In the genomic region with DNA sequence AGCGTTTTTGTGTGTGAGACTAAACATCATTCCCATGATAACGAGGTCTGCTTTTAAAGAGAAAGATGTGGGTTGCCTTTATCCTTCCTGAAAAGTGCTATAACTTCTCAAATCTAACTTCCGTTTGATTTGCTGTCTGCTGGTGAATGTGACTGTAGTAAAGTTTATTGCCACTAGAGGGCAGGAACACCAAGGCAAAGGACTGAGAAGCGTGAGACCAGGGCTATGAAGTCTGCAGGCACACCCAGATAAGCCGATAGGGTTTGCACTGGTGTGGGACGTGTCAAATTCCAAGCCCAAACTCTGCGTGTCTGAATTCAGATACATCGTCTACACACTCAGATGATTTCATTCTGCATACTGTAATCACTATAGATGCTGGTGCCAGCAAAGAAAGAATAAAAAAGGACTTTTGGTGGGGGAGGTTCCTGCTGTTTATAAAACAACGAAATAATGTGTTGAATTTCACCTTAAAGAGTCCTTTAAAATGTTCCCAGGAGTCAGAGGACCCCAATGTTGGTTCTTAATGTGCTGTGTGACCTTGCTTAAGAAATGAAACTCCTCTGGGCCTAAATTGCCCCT, we compare ENCODE assay signal across 8 cellular contexts.
DNase-seq lines count a peak whose midpoint lies in the region; ATAC-seq, FAIRE-seq and TF ChIP-seq lines count a peak whose summit lies in the region.

No MANE protein-coding gene starts in this region.

- no peaks in the 10 kb centered on the region for H3K36me3 ChIP-seq in pancreas

- H3K27ac Mint-ChIP-seq in H9 = no peak overlapping the region

- no peaks in the 10 kb centered on the region for H3K27me3 ChIP-seq in H9 (ENCODE audit: insufficient read depth, low read length)
- no peaks in the 10 kb centered on the region for H3K27me3 ChIP-seq in pancreas

- peaks cover 6 to 17% of the 10 kb centered on the region in 2 experiments for H3K4me1 Mint-ChIP-seq in H9

- H3K4me3 ChIP-seq in LNCaP clone FGC (ENCODE audit: low read depth, low read length) = no peak overlapping the region
- H3K4me3 ChIP-seq in pancreas = no peak overlapping the region

- no peak overlapping the region for H3K56ac ChIP-seq in H9 (ENCODE audit: insufficient read length, low read depth, low read length)

- no peak overlapping the region for H3K18ac ChIP-seq in H9 (ENCODE audit: insufficient read length, low read depth, low read length)

- H2BK20ac ChIP-seq in H9 (ENCODE audit: low read depth, low read length, poor library complexity, severe bottlenecking) = no peak overlapping the region

- H3K27me3 Mint-ChIP-seq in H9 (ENCODE audit: low read depth) = no peaks in the 10 kb centered on the region; the same call in none of the 2 replicates

- H4K5ac ChIP-seq in H9 (ENCODE audit: insufficient read length, low read depth, low read length) = no peak overlapping the region

- H3K4me1 ChIP-seq in H9 (ENCODE audit: insufficient read depth, low read length) (peaks cover 8% of the 10 kb centered on the region; the same call in 1 of the 2 replicates), pancreas (no peaks in the 10 kb centered on the region)

- H2BK15ac ChIP-seq in H9 (ENCODE audit: low read depth, low read length) = no peak overlapping the region

- DNase-seq in GM10266 (ENCODE audit: extremely low spot score) (peak; percentile 64), H9 (peak; percentile 70), LNCaP clone FGC (ENCODE audit: low read depth) (peak; percentile 35), SIG-M5 treated with dmso at 0.1 percent for 504 hours (lab: John Stamatoyannopoulos, UW; ENCODE audit: unreplicated experiment) (peak; percentile 91), frontal cortex (ENCODE audit: low spot score in 2 of 2) (peak; percentile 25 to 69), pancreas (peak in 4 of 6 donors; percentile 29 to 73 (median 44)), posterior vena cava (ENCODE audit: low spot score) (no peak)
- DNase-seq in activated naive CD4-positive, alpha-beta T cell treated with Interleukin-2 at 50 U/mL for 16 hours = peak; percentile 51

- H4K91ac ChIP-seq in H9 (ENCODE audit: insufficient read length, low read depth, low read length) = no peak overlapping the region

- H3K23ac ChIP-seq in H9 (ENCODE audit: insufficient read length, low read depth, low read length) = no peak overlapping the region

- H2BK12ac ChIP-seq in H9 (ENCODE audit: insufficient read length, low read depth, low read length) = no peak overlapping the region

- H4K20me1 ChIP-seq in H9 (ENCODE audit: control insufficient read depth, insufficient read depth, insufficient read length) = no peaks in the 10 kb centered on the region

- H2AK5ac ChIP-seq in H9 (ENCODE audit: insufficient read length, low read length) = no peak overlapping the region

- TF ChIP-seq CTCF in GM10266 (IDR thresholded peaks at IDR 0.05; ENCODE audit: control insufficient read depth, insufficient read depth, low read depth, missing control alignments) = peak; percentile 85
- peak; percentile 87 for TF ChIP-seq CTCF in H9 (conservative IDR thresholded peaks at IDR 0.05)
- peak; percentile 93 for TF ChIP-seq CTCF in LNCaP clone FGC (IDR thresholded peaks at IDR 0.05; ENCODE audit: control insufficient read depth, extremely low read depth, insufficient read depth)
- peak; percentile 66 to 86 (median 82) for TF ChIP-seq CTCF in pancreas (IDR thresholded peaks at IDR 0.05)

- no peaks in the 10 kb centered on the region for H3K79me1 ChIP-seq in H9 (ENCODE audit: insufficient read depth, low read depth, low read length, poor library complexity, severe bottlenecking)

- H3K14ac ChIP-seq in H9 (ENCODE audit: insufficient read depth, low read length) = no peak overlapping the region

- no peaks in the 10 kb centered on the region for H3K9me3 Mint-ChIP-seq in H9

- H3K4me3 Mint-ChIP-seq in H9 = no peak overlapping the region

- no peak overlapping the region for H2BK5ac ChIP-seq in H9 (ENCODE audit: insufficient read length, low read length)

- no peak overlapping the region for H4K8ac ChIP-seq in H9 (replicated peaks; ENCODE audit: insufficient read length, low read depth, low read length)

- H3K27ac ChIP-seq in H9 (ENCODE audit: insufficient read length, low read depth, low read length) (no peak overlapping the region), pancreas (no peak overlapping the region)

- no peak overlapping the region for H3K9ac ChIP-seq in H9 (ENCODE audit: extremely low read depth, insufficient read length, low read length)

- H3K9me3 ChIP-seq in H9 (ENCODE audit: control insufficient read depth, low read depth, low read length) = no peaks in the 10 kb centered on the region
- no peaks in the 10 kb centered on the region for H3K9me3 ChIP-seq in pancreas

- peak; percentile 86 to 96 (median 94) for ATAC-seq in pancreas

- H2BK120ac ChIP-seq in H9 (ENCODE audit: low read depth, low read length, poor library complexity, severe bottlenecking) = no peak overlapping the region

- H3K36me3 Mint-ChIP-seq in H9 (ENCODE audit: insufficient read depth in 1 of 3, low read depth in 3 of 3) = no peaks in the 10 kb centered on the region

- no peaks in the 10 kb centered on the region for H3K23me2 ChIP-seq in H9 (ENCODE audit: insufficient read length, low read depth, low read length, poor library complexity, severe bottlenecking)

- H3K79me2 ChIP-seq in H9 (ENCODE audit: insufficient read depth, low read length) = no peaks in the 10 kb centered on the region

- no peak overlapping the region for H3T11ph ChIP-seq in H9 (ENCODE audit: low read length)

- peak overlapping the region; percentile 52 for H2AFZ ChIP-seq in H9 (ENCODE audit: low read length)

- H3K4me2 ChIP-seq in H9 (ENCODE audit: insufficient read depth, insufficient read length, low read length) = no peak overlapping the region

- no peak overlapping the region for H3K4ac ChIP-seq in H9 (ENCODE audit: low read depth, low read length)

- WGBS in H9 (ENCODE audit: extremely low coverage, insufficient read length, low lambda C conversion rate) = no CpG with 5 or more reads among the region's 9 CpGs
- WGBS in pancreas, 2 donors = 8% methylated on average over 9 of the region's 9 CpGs

- intact Hi-C loops in pancreas (cut with DNase I) = loop anchor here in 1 of 3 donors (10.0 kb wide), 1 partner anchor 276 kb away; no protein-coding TSS in a partner anchor
- intact Hi-C loops in posterior vena cava (cut with DNase I) = no loop called here

- FAIRE-seq in frontal cortex (lab: Jason Lieb, UNC) (peak; percentile 23), pancreas (lab: Jason Lieb, UNC) (peak; percentile 71)
